Comparison of ENCODE assay signal across 21 cellular contexts in genomic region chr1:171716620-171717019, GRCh38. TPM values are rescaled to one million over a fixed set of nuclear protein-coding genes. Genes with fewer than 3 reads are reported as not detected.
DNase-seq lines count a peak whose midpoint lies in the region; ATAC-seq and TF ChIP-seq lines count a peak whose summit lies in the region.
"Had no signal": no experiment of that assay in that cellular context is flagged by ENCODE, and none has a peak within 500 bp of the region (broad histone marks: within the 10 kb centered on the region; RNA-seq: fewer than 3 reads in every experiment).

No MANE protein-coding gene starts in this region.

- DNase-seq in left ventricle myocardium inferior = no peak
- DNase-seq in cardiac septum (ENCODE audit: low spot score) = no peak
- peak; percentile 7 for DNase-seq in brain microvascular endothelial cell
- peak in 1 of 2 donors; percentile 3 for DNase-seq in foreskin keratinocyte
- DNase-seq in upper lobe of right lung = no peak
- DNase-seq in KBM-7 = no peak
- DNase-seq in NCI-H226 = no peak
- no peak for DNase-seq in CD4-positive, alpha-beta T cell
- DNase-seq: activated CD4-positive, alpha-beta T cell treated with anti-CD3 and anti-CD28 coated beads for 4 hours; activated naive CD8-positive, alpha-beta T cell treated with anti-CD3 and anti-CD28 coated beads for 36 hours; C1 segment of cervical spinal cord; dorsolateral prefrontal cortex; hippocampal formation; natural killer cell; NCI-H187; NCI-H345; spleen; substantia nigra; uterus had no signal

- H3K4me1 Mint-ChIP-seq in CD4-positive, alpha-beta T cell (ENCODE audit: low read depth) = peaks cover 13% of the 10 kb centered on the region

- no peak for TF ChIP-seq CTCF in left ventricle myocardium inferior (IDR thresholded peaks at IDR 0.05; ENCODE audit: borderline replicate concordance)
- TF ChIP-seq CTCF in brain microvascular endothelial cell (IDR thresholded peaks at IDR 0.05; ENCODE audit: low read depth, low read length, missing control alignments) = no peak
- no peak for TF ChIP-seq CTCF in foreskin keratinocyte (conservative IDR thresholded peaks at IDR 0.05)
- no peak for TF ChIP-seq CTCF in upper lobe of right lung (IDR thresholded peaks at IDR 0.05)
- no peak for TF ChIP-seq CTCF in CD4-positive, alpha-beta T cell (IDR thresholded peaks at IDR 0.05)

- H3K27ac ChIP-seq in left ventricle myocardium inferior (replicated peaks) = peak overlapping the region; percentile 48
- no peak overlapping the region for H3K27ac ChIP-seq in brain microvascular endothelial cell
- H3K27ac ChIP-seq in foreskin keratinocyte = no peak overlapping the region
- peak overlapping the region; percentile 25 for H3K27ac ChIP-seq in upper lobe of right lung
- no peak overlapping the region for H3K27ac ChIP-seq in CD4-positive, alpha-beta T cell (ENCODE audit: low read depth, low read length)
- H3K27ac ChIP-seq: parathyroid adenoma, spleen had no signal

- H3K4me3 ChIP-seq in left ventricle myocardium inferior (no peak overlapping the region), brain microvascular endothelial cell (ENCODE audit: low read depth, low read length) (no peak overlapping the region), upper lobe of right lung (no peak overlapping the region)
- H3K4me3 ChIP-seq: dorsolateral prefrontal cortex, spleen, uterus had no signal

- in situ Hi-C loops in brain microvascular endothelial cell (cut with HindIII; ENCODE audit: low pct_ligation_motif_present, low sequenced_read_pairs) = no loop called here
- in situ Hi-C loops in KBM-7 (cut with MboI; ENCODE audit: low pct_unique_long_range_greater_than_20kb, low sequenced_read_pairs) = no loop called here

- H3K9me3 Mint-ChIP-seq in CD4-positive, alpha-beta T cell = no peaks in the 10 kb centered on the region
- H3K9me3 Mint-ChIP-seq: activated naive CD8-positive, alpha-beta T cell treated with anti-CD3 and anti-CD28 coated beads for 36 hours; activated T-helper 17 cell treated with anti-CD3 and anti-CD28 coated beads, Interleukin-2, amount 50 U/mL, for 72 hours; natural killer cell had no signal

- H3K27ac Mint-ChIP-seq in CD4-positive, alpha-beta T cell = no peak overlapping the region
- H3K27ac Mint-ChIP-seq: activated naive CD8-positive, alpha-beta T cell treated with anti-CD3 and anti-CD28 coated beads for 36 hours; activated T-helper 17 cell treated with anti-CD3 and anti-CD28 coated beads, Interleukin-2, amount 50 U/mL, for 72 hours had no signal

- intact Hi-C loops in left ventricle myocardium inferior (cut with micrococcal nuclease) (loop anchor here (10.0 kb wide), 1 partner anchor 72 kb away; no protein-coding TSS in a partner anchor), cardiac septum (cut with DNase I) (loop anchor here (1.0 to 2.0 kb wide), 2 partner anchors 64 to 71 kb away; partner anchors contain the start of gene METTL13), upper lobe of right lung (cut with DNase I) (no loop called here)
- intact Hi-C loops in CD4-positive, alpha-beta T cell (cut with DNase I, micrococcal nuclease) = no loop called here

- CTCF ChIA-PET in CD4-positive, alpha-beta T cell (lab: Charles Lee) = interaction anchor here (1.1 to 2.0 kb wide), 2 partner anchors 24 to 72 kb away, joined by 3 to 8 read pairs; no protein-coding TSS in a partner anchor

- H3K27me3 ChIP-seq in left ventricle myocardium inferior (ENCODE audit: low read depth) (no peaks in the 10 kb centered on the region), brain microvascular endothelial cell (replicated peaks) (no peaks in the 10 kb centered on the region), foreskin keratinocyte (no peaks in the 10 kb centered on the region), upper lobe of right lung (no peaks in the 10 kb centered on the region)
- no peaks in the 10 kb centered on the region for H3K27me3 ChIP-seq in CD4-positive, alpha-beta T cell (ENCODE audit: control insufficient read depth, insufficient read depth, low read length)
- H3K27me3 ChIP-seq: dorsolateral prefrontal cortex, spleen, uterus had no signal

- POLR2A ChIA-PET in CD4-positive, alpha-beta T cell (lab: Charles Lee) = interaction anchor here (0.6 kb wide), 1 partner anchor 234 kb away, joined by 3 read pairs; no protein-coding TSS in a partner anchor

- no peak overlapping the region for H3K4me3 Mint-ChIP-seq in CD4-positive, alpha-beta T cell
- H3K4me3 Mint-ChIP-seq: activated naive CD8-positive, alpha-beta T cell treated with anti-CD3 and anti-CD28 coated beads for 36 hours; activated T-helper 17 cell treated with anti-CD3 and anti-CD28 coated beads, Interleukin-2, amount 50 U/mL, for 72 hours; natural killer cell had no signal

- H3K4me1 ChIP-seq in left ventricle myocardium inferior = peaks cover 28% of the 10 kb centered on the region
- H3K4me1 ChIP-seq in foreskin keratinocyte = no peaks in the 10 kb centered on the region
- H3K4me1 ChIP-seq in upper lobe of right lung = no peaks in the 10 kb centered on the region
- H3K4me1 ChIP-seq: parathyroid adenoma, spleen, uterus had no signal

- H3K9me3 ChIP-seq in left ventricle myocardium inferior (replicated peaks) (no peaks in the 10 kb centered on the region), upper lobe of right lung (no peaks in the 10 kb centered on the region)
- no peaks in the 10 kb centered on the region for H3K9me3 ChIP-seq in CD4-positive, alpha-beta T cell (ENCODE audit: control insufficient read depth, low read length)
- H3K9me3 ChIP-seq: spleen, uterus had no signal

- peaks cover 7% of the 10 kb centered on the region for H3K36me3 ChIP-seq in left ventricle myocardium inferior
- peaks cover 4% of the 10 kb centered on the region for H3K36me3 ChIP-seq in brain microvascular endothelial cell (replicated peaks)
- H3K36me3 ChIP-seq in upper lobe of right lung = peaks cover 21% of the 10 kb centered on the region
- H3K36me3 ChIP-seq: uterus had no signal

- no peaks in the 10 kb centered on the region for H3K27me3 Mint-ChIP-seq in CD4-positive, alpha-beta T cell
- H3K27me3 Mint-ChIP-seq: activated naive CD8-positive, alpha-beta T cell treated with anti-CD3 and anti-CD28 coated beads for 36 hours; activated T-helper 17 cell treated with anti-CD3 and anti-CD28 coated beads, Interleukin-2, amount 50 U/mL, for 72 hours had no signal

- H3K36me3 Mint-ChIP-seq in CD4-positive, alpha-beta T cell (ENCODE audit: low read depth) = peaks cover 85% of the 10 kb centered on the region
- H3K36me3 Mint-ChIP-seq: natural killer cell had no signal

- peak; percentile 38 for ATAC-seq in foreskin keratinocyte
- no peak for ATAC-seq in upper lobe of right lung
- no peak for ATAC-seq in CD4-positive, alpha-beta T cell (ENCODE audit: poor library complexity)
- ATAC-seq: activated T-helper 17 cell treated with anti-CD3 and anti-CD28 coated beads, Interleukin-2, amount 50 U/mL, for 72 hours; natural killer cell had no signal

RNA-seq across cellular contexts. Expression of gene VAMP4, which starts 25.2 kb away (rescaled TPM):
- 8.1 TPM for total RNA-seq in left ventricle myocardium inferior
- 8.7 TPM for total RNA-seq in cardiac septum
- total RNA-seq in foreskin keratinocyte = 8.1 and 9.2 TPM in 2 replicates
- 7.8 and 8.2 TPM in 2 replicates for polyA plus RNA-seq in foreskin keratinocyte
- total RNA-seq in upper lobe of right lung = 19.2 TPM
- total RNA-seq in CD4-positive, alpha-beta T cell = 10 to 100 TPM in 1 of 2 experiments, 1 to 10 TPM in 1; 8.1 to 12.1 TPM

Comparison
In these comparisons a context has a peak if more than half of its experiments do, and no peak if none do; other contexts are left out.
1. H3K27ac ChIP-seq: peak in left ventricle myocardium inferior (single experiment) and upper lobe of right lung (single experiment); none in brain microvascular endothelial cell (single experiment), foreskin keratinocyte (single experiment) and CD4-positive, alpha-beta T cell (single experiment).
2. intact Hi-C loops: an anchor here in left ventricle myocardium inferior (10.0 kb wide) and cardiac septum (1.0 to 2.0 kb wide); none called in upper lobe of right lung and CD4-positive, alpha-beta T cell.